In the genomic region with DNA sequence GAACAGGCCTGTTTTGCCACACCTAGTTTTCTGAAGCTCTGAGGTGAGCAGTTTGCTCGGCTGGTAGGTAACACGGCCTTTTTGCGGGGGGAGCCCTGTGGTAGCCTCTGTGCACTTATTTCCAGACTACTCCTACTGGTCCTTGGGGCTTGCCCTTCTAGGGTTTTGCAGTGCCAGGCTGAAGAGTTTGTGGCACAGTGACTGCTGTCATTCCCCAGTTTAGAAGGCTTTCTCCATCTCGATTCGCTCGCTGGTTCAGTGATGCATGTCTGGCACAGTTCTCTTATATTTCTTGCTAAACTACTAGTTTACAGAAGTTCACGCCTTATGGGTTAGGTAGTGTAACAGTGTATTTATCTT, we compare ENCODE assay signal across 8 cellular contexts. TPM values are rescaled to one million over a fixed set of nuclear protein-coding genes. Genes with fewer than 3 reads are reported as not detected.
DNase-seq lines count a peak whose midpoint lies in the region; ATAC-seq and TF ChIP-seq lines count a peak whose summit lies in the region.

No MANE protein-coding gene starts in this region.

- H3K36me3 ChIP-seq in SJCRH30: peaks cover 4% of the 10 kb centered on the region

- no peaks in the 10 kb centered on the region for H3K9me3 ChIP-seq in SJCRH30 (replicated peaks)

- no peak for ATAC-seq in HG02678 (IDR thresholded peaks at IDR 0.05; ENCODE audit: unreplicated experiment)
- ATAC-seq in GM18868 (IDR thresholded peaks at IDR 0.05; ENCODE audit: unreplicated experiment): no peak

- peak overlapping the region; percentile 67 to 98 (median 97) for H3K27ac Mint-ChIP-seq in nephron

- H3K4me3 ChIP-seq in SJCRH30: peak overlapping the region; percentile 67

- H3K27me3 Mint-ChIP-seq in nephron (ENCODE audit: low read depth): no peaks in the 10 kb centered on the region

- no peaks in the 10 kb centered on the region for H3K4me1 ChIP-seq in SJCRH30

- peak; percentile 1 for DNase-seq in stimulated activated CD4-positive, alpha-beta T cell treated with anti-CD3 and anti-CD28 coated beads, Interleukin-12 subunit alpha, Interleukin-12 subunit beta, amount 100 ng/mL, for 4 hours
- DNase-seq in stimulated activated CD4-positive, alpha-beta T cell treated with anti-CD3 and anti-CD28 coated beads, Interleukin-4, amount 100 ng/mL, for 4 hours: no peak
- DNase-seq in SJCRH30: peak; percentile 15 to 26
- peak; percentile 17 for DNase-seq in dedifferentiated amniotic fluid mesenchymal stem cell (ENCODE audit: extremely low spot score)
- DNase-seq in DMS153 (lab: John Stamatoyannopoulos, UW): no peak

- no peak for TF ChIP-seq CTCF in nephron (IDR thresholded peaks at IDR 0.05; ENCODE audit: unreplicated experiment in 3 of 3)

- peak overlapping the region; percentile 93 to 97 (median 97) for H3K4me3 Mint-ChIP-seq in nephron

- H3K9me3 Mint-ChIP-seq in nephron: no peaks in the 10 kb centered on the region

- peaks cover 38% of the 10 kb centered on the region for H3K4me1 Mint-ChIP-seq in nephron

- H3K36me3 Mint-ChIP-seq in nephron (ENCODE audit: low read depth): no peaks in the 10 kb centered on the region

- H3K27ac ChIP-seq in SJCRH30: peak overlapping the region; percentile 92

- H3K27me3 ChIP-seq in SJCRH30: no peaks in the 10 kb centered on the region

RNA-seq across cellular contexts. Expression of a gene that starts 0.7 kb away (rescaled TPM):
- total RNA-seq in SJCRH30 (2014; rRNA removed; shearing (Covaris generic)): 39.1 and 48.3 TPM in 2 replicates

RNA-seq across cellular contexts. Expression of a gene that starts 57.1 kb away (rescaled TPM):
- total RNA-seq in SJCRH30 (2014; rRNA removed; shearing (Covaris generic)): 13.6 and 14.2 TPM in 2 replicates

Comparison
In these comparisons a context has a peak if more than half of its experiments do, and no peak if none do; other contexts are left out.
1. DNase-seq: peak in stimulated activated CD4-positive, alpha-beta T cell treated with anti-CD3 and anti-CD28 coated beads, Interleukin-12 subunit alpha, Interleukin-12 subunit beta, amount 100 ng/mL, for 4 hours (single experiment), SJCRH30 (2 of 2) and dedifferentiated amniotic fluid mesenchymal stem cell (single experiment); none in stimulated activated CD4-positive, alpha-beta T cell treated with anti-CD3 and anti-CD28 coated beads, Interleukin-4, amount 100 ng/mL, for 4 hours (0 of 2) and DMS153 (single experiment).